ENCODE assay signal across 35 cellular contexts in genomic region chr3:79751703-79752102, GRCh38.
"Had no signal": no experiment of that assay in that cellular context is flagged by ENCODE, and none has a peak within 500 bp of the region (broad histone marks: within the 10 kb centered on the region; RNA-seq: fewer than 3 reads in every experiment).

No MANE protein-coding gene starts in this region.

- DNase-seq: Karpas-422, Kasumi-1, MG63, MM.1S, MV-4-11, NCI-H1048, NCI-H1092, NCI-H1092 treated with DMSO at 0.1 percent for 48 hours, NCI-H1417 treated with DMSO at 0.1 percent for 48 hours, NCI-H1436, NCI-H1436 treated with DMSO at 0.1 percent for 48 hours, NCI-H146, NCI-H1694, NCI-H1694 treated with DMSO at 0.1 percent for 48 hours, NCI-H187, NCI-H187 treated with DMSO at 0.1 percent for 48 hours, NCI-H1930, NCI-H2029, NCI-H2029 treated with DMSO at 0.1 percent for 48 hours, NCI-H2081, NCI-H2081 treated with DMSO at 0.1 percent for 48 hours, NCI-H2107, NCI-H2171, NCI-H2171 treated with DMSO at 0.1 percent for 48 hours, NCI-H2227 treated with DMSO at 0.1 percent for 48 hours, NCI-H226, NCI-H345, NCI-H446, NCI-H446 treated with DMSO at 0.1 percent for 48 hours, NCI-H510A, NCI-H510A treated with DMSO at 0.1 percent for 48 hours, NCI-H524, NCI-H524 treated with DMSO at 0.1 percent for 48 hours, NCI-H526, NCI-H526 treated with DMSO at 0.1 percent for 48 hours had no signal
